In genomic region chr15:63244976-63245645, GRCh38 we compare ENCODE assay signal across 10 cellular contexts. TPM values are rescaled to one million over a fixed set of nuclear protein-coding genes. Genes with fewer than 3 reads are reported as not detected.
A peak's percentile ranks its signal among the peaks of the same experiment; 100 is the strongest.
DNase-seq lines count a peak whose midpoint lies in the region; ATAC-seq and TF ChIP-seq lines count a peak whose summit lies in the region.
"Had no signal": no experiment of that assay in that cellular context is flagged by ENCODE, and none has a peak within 500 bp of the region (broad histone marks: within the 10 kb centered on the region; RNA-seq: fewer than 3 reads in every experiment).

No MANE protein-coding gene starts in this region.

- peaks cover 0 to 9% (median 0%) of the 10 kb centered on the region in 11 donors for H3K9me3 ChIP-seq in heart right ventricle
- no peaks in the 10 kb centered on the region for H3K9me3 ChIP-seq in transverse colon

- H3K27ac ChIP-seq in heart right ventricle (peak overlapping the region in 8 of 10 donors; percentile 28 to 80 (median 66)), brain microvascular endothelial cell (peak overlapping the region; percentile 17), transverse colon (peak overlapping the region in 3 of 4 donors; percentile 33 to 61 (median 43))
- H3K27ac ChIP-seq: BLaER1 had no signal

- peak in 2 of 8 donors; percentile 48 to 53 for ATAC-seq in heart right ventricle
- no peak for ATAC-seq in left ventricle myocardium superior
- ATAC-seq in naive B cell (ENCODE audit: low read depth in 2 of 2): peak; percentile 40 to 44
- no peak for ATAC-seq in HG02852 (IDR thresholded peaks at IDR 0.05; ENCODE audit: unreplicated experiment)

- DNase-seq in heart right ventricle: peak in 1 of 2 donors; percentile 17
- no peak for DNase-seq in left ventricle myocardium superior
- DNase-seq in brain microvascular endothelial cell: no peak
- DNase-seq in naive B cell: no peak
- DNase-seq in transverse colon: no peak
- DNase-seq in activated CD4-positive, CD25-positive, alpha-beta regulatory T cell treated with anti-CD3 and anti-CD28 coated beads, Interleukin-2, amount 50 U/mL, for 72 hours: no peak
- DNase-seq in DMS153 (lab: John Stamatoyannopoulos, UW): no peak
- DNase-seq: NCI-H69 had no signal

- 49 to 57% methylated on average over 5 of the region's 5 CpGs for WGBS in heart right ventricle, 2 donors
- WGBS in transverse colon (ENCODE audit: low coverage in 1 of 2), 2 donors: 71 to 88% methylated on average over 4 to 5 of the region's 5 CpGs

- no peak for TF ChIP-seq CTCF in heart right ventricle (IDR thresholded peaks at IDR 0.05)
- no peak for TF ChIP-seq CTCF in brain microvascular endothelial cell (IDR thresholded peaks at IDR 0.05; ENCODE audit: low read depth, low read length, missing control alignments)
- TF ChIP-seq CTCF in transverse colon (IDR thresholded peaks at IDR 0.05): no peak

- in situ Hi-C loops in brain microvascular endothelial cell (cut with HindIII; ENCODE audit: low pct_ligation_motif_present, low sequenced_read_pairs) (no loop called here), transverse colon (cut with MboI; ENCODE audit: low pct_ligation_motif_present in 1 of 4, low pct_unique_long_range_greater_than_20kb in 1 of 4, low sequenced_read_pairs in 3 of 4) (no loop called here)

- no peaks in the 10 kb centered on the region for H3K27me3 ChIP-seq in heart right ventricle
- H3K27me3 ChIP-seq in brain microvascular endothelial cell (replicated peaks): no peaks in the 10 kb centered on the region
- no peaks in the 10 kb centered on the region for H3K27me3 ChIP-seq in transverse colon
- H3K27me3 ChIP-seq: BLaER1 had no signal

- no peak for TF ChIP-seq EP300 in transverse colon (IDR thresholded peaks at IDR 0.05; ENCODE audit: low read depth)

- peaks cover 27 to 28% of the 10 kb centered on the region in 2 donors for H3K36me3 Mint-ChIP-seq in naive B cell

- H3K4me1 Mint-ChIP-seq in naive B cell: peaks cover 18 to 37% (median 34%) of the 10 kb centered on the region in 3 donors

- intact Hi-C loops in heart right ventricle (cut with DNase I) (loop anchor here in 1 of 10 donors (10.0 kb wide), 1 partner anchor 50 kb away; no protein-coding TSS in a partner anchor), left ventricle myocardium superior (cut with micrococcal nuclease) (no loop called here), transverse colon (cut with DNase I; ENCODE audit: low total_unique reads) (no loop called here)

- H3K4me1 ChIP-seq in heart right ventricle (peaks cover 0 to 60% (median 26%) of the 10 kb centered on the region in 9 donors), transverse colon (peaks cover 0 to 22% (median 2%) of the 10 kb centered on the region in 4 donors)

- peaks cover 0 to 8% (median 3%) of the 10 kb centered on the region in 7 donors for H3K9me3 Mint-ChIP-seq in naive B cell

- no peak for TF ChIP-seq POLR2A in transverse colon (IDR thresholded peaks at IDR 0.05)

- H3K4me3 ChIP-seq in heart right ventricle (no peak overlapping the region), brain microvascular endothelial cell (ENCODE audit: low read depth, low read length) (no peak overlapping the region), transverse colon (no peak overlapping the region)
- H3K4me3 ChIP-seq: BLaER1 had no signal

- peak overlapping the region in 1 of 8 donors; percentile 25 for H3K4me3 Mint-ChIP-seq in naive B cell

- H3K36me3 ChIP-seq in heart right ventricle (peaks cover 0 to 38% (median 0%) of the 10 kb centered on the region in 9 donors), brain microvascular endothelial cell (replicated peaks) (no peaks in the 10 kb centered on the region), transverse colon (no peaks in the 10 kb centered on the region)

- H3K27ac Mint-ChIP-seq in naive B cell: peak overlapping the region; percentile 18 to 83 (median 48)

- H3K27me3 Mint-ChIP-seq in naive B cell: no peaks in the 10 kb centered on the region

RNA-seq across cellular contexts. Expression of gene APH1B, which starts 32.3 kb away (rescaled TPM):
- total RNA-seq in heart right ventricle (10 to 100 TPM in 2 of 10 donors, 1 to 10 TPM in 8; 4.8 to 11.4 (median 8.4) TPM), left ventricle myocardium superior (5.6 TPM), transverse colon (1 to 10 TPM in 3 of 4 donors, under 1 TPM in 1; 0.80 to 9.7 (median 7.1) TPM)
- polyA plus RNA-seq in heart right ventricle (1 to 10 TPM; 1.7 to 4.9 TPM), naive B cell (ENCODE audit: low read depth in 6 of 6) (10 to 100 TPM; 12.6 to 26.5 (median 20.0) TPM)

RNA-seq across cellular contexts. Expression of gene RAB8B, which starts 55.7 kb away (rescaled TPM):
- 10 to 100 TPM in 4 of 10 donors, 1 to 10 TPM in 6; 6.0 to 27.7 (median 7.4) TPM for total RNA-seq in heart right ventricle
- polyA plus RNA-seq in heart right ventricle: 1 to 10 TPM; 4.4 to 4.5 TPM
- total RNA-seq in left ventricle myocardium superior: 9.1 TPM
- polyA plus RNA-seq in naive B cell (ENCODE audit: low read depth in 6 of 6): 10 to 100 TPM; 24.4 to 64.4 (median 58.6) TPM
- total RNA-seq in transverse colon: 10 to 100 TPM in 2 of 4 donors, 1 to 10 TPM in 2; 3.2 to 25.4 (median 9.5) TPM

Comparison
In these comparisons a context has a peak if more than half of its experiments do, and no peak if none do; other contexts are left out.
1. ATAC-seq: peak in naive B cell (2 of 2); none in left ventricle myocardium superior (single experiment) and HG02852 (single experiment).
2. Peak in every context shown above with its lines, with median percentiles within 50 percentile points of each other: H3K27ac ChIP-seq.